ENCODE assay signal across 8 cellular contexts in the genomic region with DNA sequence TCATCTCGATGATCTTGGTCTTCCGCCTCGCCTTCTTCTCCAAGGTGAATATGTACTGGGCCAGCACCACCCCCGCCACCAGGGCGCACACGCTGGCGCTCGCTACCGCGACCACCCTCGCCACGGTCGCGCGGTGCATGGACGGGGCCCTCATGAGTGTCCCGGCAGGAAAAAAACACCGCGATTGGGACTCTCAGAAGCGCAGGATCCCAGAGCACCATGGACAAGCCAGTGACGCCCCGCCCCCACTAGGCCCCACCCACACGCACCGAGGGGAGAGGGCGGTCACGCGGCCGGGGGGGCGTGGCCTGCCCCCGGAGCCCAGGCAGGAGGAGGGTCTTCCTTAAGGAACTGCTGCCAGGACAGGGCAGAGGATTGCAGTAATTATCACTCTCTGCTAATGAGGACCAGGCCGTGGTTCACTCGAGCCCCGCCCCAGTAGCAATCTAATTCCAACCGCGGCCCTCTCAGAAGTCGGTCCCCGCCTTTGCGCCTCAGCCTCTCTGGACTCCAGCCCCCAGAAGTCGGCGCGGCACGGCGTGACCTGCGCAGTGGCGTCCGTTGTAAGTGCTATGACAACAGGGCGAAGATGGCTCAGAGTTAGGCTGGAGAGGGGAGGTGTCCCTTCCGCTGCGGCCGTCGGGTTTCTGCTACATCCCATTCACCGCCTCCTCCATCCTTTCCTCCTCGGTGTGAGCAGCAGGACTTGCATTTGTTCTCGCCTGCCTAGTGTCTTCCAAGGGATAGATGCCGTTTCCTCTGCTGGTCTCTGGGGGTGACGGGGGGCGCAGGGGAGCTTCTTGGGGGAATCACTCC. TPM values are rescaled to one million over a fixed set of nuclear protein-coding genes. Genes with fewer than 3 reads are reported as not detected.
DNase-seq lines count a peak whose midpoint lies in the region; ATAC-seq and TF ChIP-seq lines count a peak whose summit lies in the region.

A gene (plus strand): TSS at position 575 of the 816 bp plus-strand sequence. CDS start 16,689 bp downstream, outside the sequence.

- WGBS in esophagus squamous epithelium, 2 donors = 0 to 2% methylated on average over 15 to 31 of the region's 57 CpGs

- H2AFZ ChIP-seq in KMS-11 (ENCODE audit: low read depth) = peak within 1 kb of the TSS; percentile 92

- CTCF ChIA-PET in Panc1 (lab: Charles Lee) = no interaction called here

- no peaks in the 10 kb centered on the region for H3K36me3 Mint-ChIP-seq in activated T-cell treated with anti-CD3 and anti-CD28 coated beads, Interleukin-2, amount 50 U/mL, for 72 hours (ENCODE audit: insufficient read depth in 2 of 2)

- no TSS peak for BruUV-seq in Panc1 (replicated peaks; lab: Mats Ljungman, UMichigan)

- in situ Hi-C loops in Panc1 (cut with HindIII; ENCODE audit: low pct_unique_long_range_greater_than_20kb, low sequenced_read_pairs) = no loop called here

- ATAC-seq in GM21786 (IDR thresholded peaks at IDR 0.05; ENCODE audit: unreplicated experiment) (peak; percentile 100), Panc1 (peak; percentile 100)
- peak; percentile 99 for ATAC-seq in activated T-cell treated with anti-CD3 and anti-CD28 coated beads, Interleukin-2, amount 50 U/mL, for 72 hours (replicated peaks in 1 of 2)

- peak; percentile 78 for DNase-seq in Panc1 (ENCODE audit: low read depth, low spot score)
- peak; percentile 90 to 93 for DNase-seq in activated T-cell treated with anti-CD3 and anti-CD28 coated beads, Interleukin-2, amount 50 U/mL, for 72 hours
- DNase-seq in esophagus squamous epithelium (lab: John Stamatoyannopoulos, UW) = peak; percentile 80
- peak; percentile 84 for DNase-seq in stimulated activated CD8-positive, alpha-beta memory T cell treated with anti-CD3 and anti-CD28 coated beads, Interleukin-7, amount 100 ng/mL, for 24 hours (ENCODE audit: low read depth)

- H3K27me3 ChIP-seq in DOHH2 (ENCODE audit: control insufficient read depth, low read length) (no peaks in the 10 kb centered on the region), KMS-11 (ENCODE audit: insufficient read depth, low read depth) (no peaks in the 10 kb centered on the region), Panc1 (ENCODE audit: control insufficient read depth, insufficient read depth, low read length) (peaks cover 3% of the 10 kb centered on the region; the same call in 1 of the 2 replicates), esophagus squamous epithelium (no peaks in the 10 kb centered on the region), muscle layer of duodenum (ENCODE audit: low read depth, low read length) (no peaks in the 10 kb centered on the region)

- POLR2A ChIA-PET in Panc1 (lab: Charles Lee) = no interaction called here

- H3K4me3 ChIP-seq in DOHH2 (ENCODE audit: low read length) (peak within 1 kb of the TSS; percentile 86), KMS-11 (IDR thresholded peaks at IDR 0.05; ENCODE audit: insufficient read depth, low read depth, low read length) (peak within 1 kb of the TSS; percentile 64), Panc1 (ENCODE audit: low read depth in 2 of 2, low read length in 2 of 2) (peak within 1 kb of the TSS; percentile 86 to 87), esophagus squamous epithelium (peak within 1 kb of the TSS; percentile 44 to 87 (median 74)), muscle layer of duodenum (ENCODE audit: low read depth in 1 of 2, low read length in 2 of 2) (peak within 1 kb of the TSS; percentile 69 to 93)

- peak within 1 kb of the TSS; percentile 35; the same call in 1 of the 2 replicates for H3K9ac ChIP-seq in KMS-11

- H4K20me1 ChIP-seq in DOHH2 (ENCODE audit: control insufficient read depth, insufficient read depth, low read depth, low read length) (no peaks in the 10 kb centered on the region), KMS-11 (ENCODE audit: insufficient read depth) (no peaks in the 10 kb centered on the region)

- no peaks in the 10 kb centered on the region for H3K36me3 ChIP-seq in DOHH2 (ENCODE audit: control insufficient read depth, low read length)
- no peaks in the 10 kb centered on the region for H3K36me3 ChIP-seq in KMS-11 (ENCODE audit: insufficient read depth)
- no peaks in the 10 kb centered on the region for H3K36me3 ChIP-seq in Panc1 (ENCODE audit: control insufficient read depth, insufficient read depth, low read length)
- no peaks in the 10 kb centered on the region for H3K36me3 ChIP-seq in esophagus squamous epithelium
- no peaks in the 10 kb centered on the region for H3K36me3 ChIP-seq in muscle layer of duodenum (ENCODE audit: control insufficient read depth in 1 of 2, insufficient read depth in 2 of 2, low read length in 2 of 2)

- H3F3A ChIP-seq in DOHH2 (ENCODE audit: control insufficient read depth, insufficient read depth) = no peaks in the 10 kb centered on the region

- H3K27ac ChIP-seq in DOHH2 (ENCODE audit: low read depth, low read length) (peak within 1 kb of the TSS; percentile 52), KMS-11 (no peak within 1 kb of the TSS), Panc1 (ENCODE audit: low read length) (peak within 1 kb of the TSS; percentile 88), esophagus squamous epithelium (peak within 1 kb of the TSS; percentile 75 to 94 (median 91)), muscle layer of duodenum (ENCODE audit: low read length) (peak within 1 kb of the TSS; percentile 67)

- H3K27ac Mint-ChIP-seq in activated T-cell treated with anti-CD3 and anti-CD28 coated beads, Interleukin-2, amount 50 U/mL, for 72 hours = peak within 1 kb of the TSS; percentile 94

- H3K4me2 ChIP-seq in DOHH2 (ENCODE audit: low read length) (peak within 1 kb of the TSS; percentile 69), KMS-11 (peak within 1 kb of the TSS; percentile 81)

- H3K9me3 ChIP-seq in DOHH2 (ENCODE audit: control insufficient read depth, insufficient read depth, low read length) = no peaks in the 10 kb centered on the region
- no peaks in the 10 kb centered on the region for H3K9me3 ChIP-seq in Panc1 (ENCODE audit: control insufficient read depth, insufficient read depth, low read depth, low read length)
- H3K9me3 ChIP-seq in esophagus squamous epithelium = no peaks in the 10 kb centered on the region
- H3K9me3 ChIP-seq in muscle layer of duodenum (ENCODE audit: control insufficient read depth in 1 of 2, low read length in 2 of 2) = no peaks in the 10 kb centered on the region

- intact Hi-C loops in Panc1 (cut with micrococcal nuclease; ENCODE audit: unreplicated experiment) (no loop called here), esophagus squamous epithelium (cut with DNase I) (no loop called here)

- H3K9me2 ChIP-seq in DOHH2 (replicated peaks; ENCODE audit: control insufficient read depth, low read length) = no peaks in the 10 kb centered on the region

- H3K79me2 ChIP-seq in DOHH2 (ENCODE audit: control insufficient read depth, low read length) (peaks cover 5% of the 10 kb centered on the region; the same call in 1 of the 2 replicates), KMS-11 (ENCODE audit: insufficient read depth, low read depth) (no peaks in the 10 kb centered on the region)

- H3K27me3 Mint-ChIP-seq in activated T-cell treated with anti-CD3 and anti-CD28 coated beads, Interleukin-2, amount 50 U/mL, for 72 hours (ENCODE audit: low read depth) = no peaks in the 10 kb centered on the region

- TF ChIP-seq CTCF in DOHH2 (IDR thresholded peaks at IDR 0.05; ENCODE audit: low read depth, low read length, poor library complexity, severe bottlenecking) (no peak), KMS-11 (conservative IDR thresholded peaks at IDR 0.05; ENCODE audit: low read depth, low read length) (no peak), Panc1 (IDR thresholded peaks at IDR 0.05) (no peak), esophagus squamous epithelium (IDR thresholded peaks at IDR 0.05) (peak in 2 of 6 experiments; percentile 7 to 42)

- H3K9me3 Mint-ChIP-seq in activated T-cell treated with anti-CD3 and anti-CD28 coated beads, Interleukin-2, amount 50 U/mL, for 72 hours = peaks cover 0 to 1% of the 10 kb centered on the region in 2 donors

- peak within 1 kb of the TSS; percentile 96 to 99 for H3K4me3 Mint-ChIP-seq in activated T-cell treated with anti-CD3 and anti-CD28 coated beads, Interleukin-2, amount 50 U/mL, for 72 hours

- TF ChIP-seq POLR2A in esophagus squamous epithelium (IDR thresholded peaks at IDR 0.05) = peak in 3 of 4 donors; percentile 1 to 50 (median 30)

- peaks cover 17% of the 10 kb centered on the region for H3K4me1 Mint-ChIP-seq in activated T-cell treated with anti-CD3 and anti-CD28 coated beads, Interleukin-2, amount 50 U/mL, for 72 hours (ENCODE audit: low read depth)

- H3K4me1 ChIP-seq in DOHH2 (ENCODE audit: control insufficient read depth, low read length) (peaks cover 12% of the 10 kb centered on the region), KMS-11 (ENCODE audit: low read depth, poor library complexity, severe bottlenecking) (peaks cover 14% of the 10 kb centered on the region), Panc1 (ENCODE audit: control insufficient read depth, insufficient read depth, low read length) (peaks cover 6% of the 10 kb centered on the region), esophagus squamous epithelium (peaks cover 0 to 34% (median 8%) of the 10 kb centered on the region in 3 donors), muscle layer of duodenum (ENCODE audit: control insufficient read depth in 1 of 2, insufficient read depth in 2 of 2, low read length in 2 of 2) (peaks cover 6 to 15% of the 10 kb centered on the region in 2 donors)

RNA-seq across cellular contexts. Expression of the gene that starts here (rescaled TPM):
- total RNA-seq in Panc1 (2021; ENCODE audit: unreplicated experiment) = 6.9 TPM
- polyA plus RNA-seq in Panc1 (2012; ENCODE audit: insufficient read length) = 4.3 TPM
- 10 to 100 TPM; 10.8 to 13.5 TPM for total RNA-seq in activated T-cell treated with anti-CD3 and anti-CD28 coated beads, Interleukin-2, amount 50 U/mL, for 72 hours
- 10 to 100 TPM in 1 of 4 donors, 1 to 10 TPM in 3; 4.8 to 16.8 (median 7.6) TPM for total RNA-seq in esophagus squamous epithelium
